In the genomic region with DNA sequence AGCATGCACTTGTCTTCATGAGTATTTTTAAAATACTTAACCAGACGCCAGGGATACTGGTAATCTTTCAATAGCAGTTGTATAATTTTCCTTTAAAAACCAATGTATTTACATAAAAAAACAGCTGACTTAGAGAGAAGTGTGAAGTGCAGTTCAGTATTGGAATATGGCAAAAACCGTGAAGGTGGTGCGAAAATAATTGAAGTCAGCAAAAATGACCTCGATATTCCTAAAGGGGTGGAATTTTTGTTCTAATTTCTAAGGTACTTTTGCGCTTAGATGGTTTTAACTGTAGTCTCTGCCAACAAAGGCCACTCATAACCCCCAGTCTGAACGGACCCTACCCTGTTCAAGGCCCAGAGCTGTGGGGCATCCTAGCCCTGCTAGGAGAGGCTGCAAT, we compare ENCODE assay signal across 1 cellular context.
TF ChIP-seq lines count a peak whose summit lies in the region.

No MANE protein-coding gene starts in this region.

TF ChIP-seq in HepG2, 621 proteins besides CTCF, POLR2A, EP300 and RAD21:
- TF ChIP-seq, protein P1, sequence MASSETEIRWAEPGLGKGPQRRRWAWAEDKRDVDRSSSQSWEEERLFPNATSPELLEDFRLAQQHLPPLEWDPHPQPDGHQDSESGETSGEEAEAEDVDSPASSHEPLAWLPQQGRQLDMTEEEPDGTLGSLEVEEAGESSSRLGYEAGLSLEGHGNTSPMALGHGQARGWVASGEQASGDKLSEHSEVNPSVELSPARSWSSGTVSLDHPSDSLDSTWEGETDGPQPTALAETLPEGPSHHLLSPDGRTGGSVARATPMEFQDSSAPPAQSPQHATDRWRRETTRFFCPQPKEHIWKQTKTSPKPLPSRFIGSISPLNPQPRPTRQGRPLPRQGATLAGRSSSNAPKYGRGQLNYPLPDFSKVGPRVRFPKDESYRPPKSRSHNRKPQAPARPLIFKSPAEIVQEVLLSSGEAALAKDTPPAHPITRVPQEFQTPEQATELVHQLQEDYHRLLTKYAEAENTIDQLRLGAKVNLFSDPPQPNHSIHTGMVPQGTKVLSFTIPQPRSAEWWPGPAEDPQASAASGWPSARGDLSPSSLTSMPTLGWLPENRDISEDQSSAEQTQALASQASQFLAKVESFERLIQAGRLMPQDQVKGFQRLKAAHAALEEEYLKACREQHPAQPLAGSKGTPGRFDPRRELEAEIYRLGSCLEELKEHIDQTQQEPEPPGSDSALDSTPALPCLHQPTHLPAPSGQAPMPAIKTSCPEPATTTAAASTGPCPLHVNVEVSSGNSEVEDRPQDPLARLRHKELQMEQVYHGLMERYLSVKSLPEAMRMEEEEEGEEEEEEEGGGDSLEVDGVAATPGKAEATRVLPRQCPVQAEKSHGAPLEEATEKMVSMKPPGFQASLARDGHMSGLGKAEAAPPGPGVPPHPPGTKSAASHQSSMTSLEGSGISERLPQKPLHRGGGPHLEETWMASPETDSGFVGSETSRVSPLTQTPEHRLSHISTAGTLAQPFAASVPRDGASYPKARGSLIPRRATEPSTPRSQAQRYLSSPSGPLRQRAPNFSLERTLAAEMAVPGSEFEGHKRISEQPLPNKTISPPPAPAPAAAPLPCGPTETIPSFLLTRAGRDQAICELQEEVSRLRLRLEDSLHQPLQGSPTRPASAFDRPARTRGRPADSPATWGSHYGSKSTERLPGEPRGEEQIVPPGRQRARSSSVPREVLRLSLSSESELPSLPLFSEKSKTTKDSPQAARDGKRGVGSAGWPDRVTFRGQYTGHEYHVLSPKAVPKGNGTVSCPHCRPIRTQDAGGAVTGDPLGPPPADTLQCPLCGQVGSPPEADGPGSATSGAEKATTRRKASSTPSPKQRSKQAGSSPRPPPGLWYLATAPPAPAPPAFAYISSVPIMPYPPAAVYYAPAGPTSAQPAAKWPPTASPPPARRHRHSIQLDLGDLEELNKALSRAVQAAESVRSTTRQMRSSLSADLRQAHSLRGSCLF (CRISPR knock-in tag; IDR thresholded peaks at IDR 0.05; ENCODE audit: borderline replicate concordance) = no peak
- TF ChIP-seq, protein P2, sequence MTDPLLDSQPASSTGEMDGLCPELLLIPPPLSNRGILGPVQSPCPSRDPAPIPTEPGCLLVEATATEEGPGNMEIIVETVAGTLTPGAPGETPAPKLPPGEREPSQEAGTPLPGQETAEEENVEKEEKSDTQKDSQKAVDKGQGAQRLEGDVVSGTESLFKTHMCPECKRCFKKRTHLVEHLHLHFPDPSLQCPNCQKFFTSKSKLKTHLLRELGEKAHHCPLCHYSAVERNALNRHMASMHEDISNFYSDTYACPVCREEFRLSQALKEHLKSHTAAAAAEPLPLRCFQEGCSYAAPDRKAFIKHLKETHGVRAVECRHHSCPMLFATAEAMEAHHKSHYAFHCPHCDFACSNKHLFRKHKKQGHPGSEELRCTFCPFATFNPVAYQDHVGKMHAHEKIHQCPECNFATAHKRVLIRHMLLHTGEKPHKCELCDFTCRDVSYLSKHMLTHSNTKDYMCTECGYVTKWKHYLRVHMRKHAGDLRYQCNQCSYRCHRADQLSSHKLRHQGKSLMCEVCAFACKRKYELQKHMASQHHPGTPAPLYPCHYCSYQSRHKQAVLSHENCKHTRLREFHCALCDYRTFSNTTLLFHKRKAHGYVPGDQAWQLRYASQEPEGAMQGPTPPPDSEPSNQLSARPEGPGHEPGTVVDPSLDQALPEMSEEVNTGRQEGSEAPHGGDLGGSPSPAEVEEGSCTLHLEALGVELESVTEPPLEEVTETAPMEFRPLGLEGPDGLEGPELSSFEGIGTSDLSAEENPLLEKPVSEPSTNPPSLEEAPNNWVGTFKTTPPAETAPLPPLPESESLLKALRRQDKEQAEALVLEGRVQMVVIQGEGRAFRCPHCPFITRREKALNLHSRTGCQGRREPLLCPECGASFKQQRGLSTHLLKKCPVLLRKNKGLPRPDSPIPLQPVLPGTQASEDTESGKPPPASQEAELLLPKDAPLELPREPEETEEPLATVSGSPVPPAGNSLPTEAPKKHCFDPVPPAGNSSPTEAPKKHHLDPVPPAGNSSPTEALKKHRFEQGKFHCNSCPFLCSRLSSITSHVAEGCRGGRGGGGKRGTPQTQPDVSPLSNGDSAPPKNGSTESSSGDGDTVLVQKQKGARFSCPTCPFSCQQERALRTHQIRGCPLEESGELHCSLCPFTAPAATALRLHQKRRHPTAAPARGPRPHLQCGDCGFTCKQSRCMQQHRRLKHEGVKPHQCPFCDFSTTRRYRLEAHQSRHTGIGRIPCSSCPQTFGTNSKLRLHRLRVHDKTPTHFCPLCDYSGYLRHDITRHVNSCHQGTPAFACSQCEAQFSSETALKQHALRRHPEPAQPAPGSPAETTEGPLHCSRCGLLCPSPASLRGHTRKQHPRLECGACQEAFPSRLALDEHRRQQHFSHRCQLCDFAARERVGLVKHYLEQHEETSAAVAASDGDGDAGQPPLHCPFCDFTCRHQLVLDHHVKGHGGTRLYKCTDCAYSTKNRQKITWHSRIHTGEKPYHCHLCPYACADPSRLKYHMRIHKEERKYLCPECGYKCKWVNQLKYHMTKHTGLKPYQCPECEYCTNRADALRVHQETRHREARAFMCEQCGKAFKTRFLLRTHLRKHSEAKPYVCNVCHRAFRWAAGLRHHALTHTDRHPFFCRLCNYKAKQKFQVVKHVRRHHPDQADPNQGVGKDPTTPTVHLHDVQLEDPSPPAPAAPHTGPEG (CRISPR knock-in tag; IDR thresholded peaks at IDR 0.05) = no peak
- no peak for TF ChIP-seq ZNF781 (CRISPR knock-in tag; IDR thresholded peaks at IDR 0.05; ENCODE audit: borderline replicate concordance, not compliant biosample characterization)
- TF ChIP-seq HNRNPUL1 (IDR thresholded peaks at IDR 0.05; ENCODE audit: low read depth, low read length) = no peak
- TF ChIP-seq SAP130 (CRISPR knock-in tag; IDR thresholded peaks at IDR 0.05; ENCODE audit: low read depth) = no peak
- no peak for TF ChIP-seq CREBL2 (CRISPR knock-in tag; IDR thresholded peaks at IDR 0.05; ENCODE audit: borderline replicate concordance)
- TF ChIP-seq, protein P3, sequence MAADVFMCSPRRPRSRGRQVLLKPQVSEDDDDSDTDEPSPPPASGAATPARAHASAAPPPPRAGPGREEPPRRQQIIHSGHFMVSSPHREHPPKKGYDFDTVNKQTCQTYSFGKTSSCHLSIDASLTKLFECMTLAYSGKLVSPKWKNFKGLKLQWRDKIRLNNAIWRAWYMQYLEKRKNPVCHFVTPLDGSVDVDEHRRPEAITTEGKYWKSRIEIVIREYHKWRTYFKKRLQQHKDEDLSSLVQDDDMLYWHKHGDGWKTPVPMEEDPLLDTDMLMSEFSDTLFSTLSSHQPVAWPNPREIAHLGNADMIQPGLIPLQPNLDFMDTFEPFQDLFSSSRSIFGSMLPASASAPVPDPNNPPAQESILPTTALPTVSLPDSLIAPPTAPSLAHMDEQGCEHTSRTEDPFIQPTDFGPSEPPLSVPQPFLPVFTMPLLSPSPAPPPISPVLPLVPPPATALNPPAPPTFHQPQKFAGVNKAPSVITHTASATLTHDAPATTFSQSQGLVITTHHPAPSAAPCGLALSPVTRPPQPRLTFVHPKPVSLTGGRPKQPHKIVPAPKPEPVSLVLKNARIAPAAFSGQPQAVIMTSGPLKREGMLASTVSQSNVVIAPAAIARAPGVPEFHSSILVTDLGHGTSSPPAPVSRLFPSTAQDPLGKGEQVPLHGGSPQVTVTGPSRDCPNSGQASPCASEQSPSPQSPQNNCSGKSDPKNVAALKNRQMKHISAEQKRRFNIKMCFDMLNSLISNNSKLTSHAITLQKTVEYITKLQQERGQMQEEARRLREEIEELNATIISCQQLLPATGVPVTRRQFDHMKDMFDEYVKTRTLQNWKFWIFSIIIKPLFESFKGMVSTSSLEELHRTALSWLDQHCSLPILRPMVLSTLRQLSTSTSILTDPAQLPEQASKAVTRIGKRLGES (CRISPR knock-in tag; IDR thresholded peaks at IDR 0.05; ENCODE audit: borderline replicate concordance) = no peak
- peak; percentile 78 to 84 for TF ChIP-seq MAFK (conservative IDR thresholded peaks at IDR 0.05 in 1 of 2, IDR thresholded peaks at IDR 0.05 in 1 of 2; ENCODE audit: low read length in 2 of 2)
- TF ChIP-seq GPN1 (CRISPR knock-in tag; IDR thresholded peaks at IDR 0.05; ENCODE audit: borderline replicate concordance) = no peak
- TF ChIP-seq ZNF343 (CRISPR knock-in tag; IDR thresholded peaks at IDR 0.05) = no peak
- TF ChIP-seq, protein P4, sequence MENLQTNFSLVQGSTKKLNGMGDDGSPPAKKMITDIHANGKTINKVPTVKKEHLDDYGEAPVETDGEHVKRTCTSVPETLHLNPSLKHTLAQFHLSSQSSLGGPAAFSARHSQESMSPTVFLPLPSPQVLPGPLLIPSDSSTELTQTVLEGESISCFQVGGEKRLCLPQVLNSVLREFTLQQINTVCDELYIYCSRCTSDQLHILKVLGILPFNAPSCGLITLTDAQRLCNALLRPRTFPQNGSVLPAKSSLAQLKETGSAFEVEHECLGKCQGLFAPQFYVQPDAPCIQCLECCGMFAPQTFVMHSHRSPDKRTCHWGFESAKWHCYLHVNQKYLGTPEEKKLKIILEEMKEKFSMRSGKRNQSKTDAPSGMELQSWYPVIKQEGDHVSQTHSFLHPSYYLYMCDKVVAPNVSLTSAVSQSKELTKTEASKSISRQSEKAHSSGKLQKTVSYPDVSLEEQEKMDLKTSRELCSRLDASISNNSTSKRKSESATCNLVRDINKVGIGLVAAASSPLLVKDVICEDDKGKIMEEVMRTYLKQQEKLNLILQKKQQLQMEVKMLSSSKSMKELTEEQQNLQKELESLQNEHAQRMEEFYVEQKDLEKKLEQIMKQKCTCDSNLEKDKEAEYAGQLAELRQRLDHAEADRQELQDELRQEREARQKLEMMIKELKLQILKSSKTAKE (CRISPR knock-in tag; IDR thresholded peaks at IDR 0.05; ENCODE audit: borderline replicate concordance) = no peak
- peak; percentile 83 for TF ChIP-seq MAFF (IDR thresholded peaks at IDR 0.05; ENCODE audit: low read depth, low read length)
- no peak for TF ChIP-seq TBL1XR1 (IDR thresholded peaks at IDR 0.05; ENCODE audit: borderline replicate concordance, low read length, partially characterized antibody)
